ENCODE assay signal across 1 cellular context in the genomic region with DNA sequence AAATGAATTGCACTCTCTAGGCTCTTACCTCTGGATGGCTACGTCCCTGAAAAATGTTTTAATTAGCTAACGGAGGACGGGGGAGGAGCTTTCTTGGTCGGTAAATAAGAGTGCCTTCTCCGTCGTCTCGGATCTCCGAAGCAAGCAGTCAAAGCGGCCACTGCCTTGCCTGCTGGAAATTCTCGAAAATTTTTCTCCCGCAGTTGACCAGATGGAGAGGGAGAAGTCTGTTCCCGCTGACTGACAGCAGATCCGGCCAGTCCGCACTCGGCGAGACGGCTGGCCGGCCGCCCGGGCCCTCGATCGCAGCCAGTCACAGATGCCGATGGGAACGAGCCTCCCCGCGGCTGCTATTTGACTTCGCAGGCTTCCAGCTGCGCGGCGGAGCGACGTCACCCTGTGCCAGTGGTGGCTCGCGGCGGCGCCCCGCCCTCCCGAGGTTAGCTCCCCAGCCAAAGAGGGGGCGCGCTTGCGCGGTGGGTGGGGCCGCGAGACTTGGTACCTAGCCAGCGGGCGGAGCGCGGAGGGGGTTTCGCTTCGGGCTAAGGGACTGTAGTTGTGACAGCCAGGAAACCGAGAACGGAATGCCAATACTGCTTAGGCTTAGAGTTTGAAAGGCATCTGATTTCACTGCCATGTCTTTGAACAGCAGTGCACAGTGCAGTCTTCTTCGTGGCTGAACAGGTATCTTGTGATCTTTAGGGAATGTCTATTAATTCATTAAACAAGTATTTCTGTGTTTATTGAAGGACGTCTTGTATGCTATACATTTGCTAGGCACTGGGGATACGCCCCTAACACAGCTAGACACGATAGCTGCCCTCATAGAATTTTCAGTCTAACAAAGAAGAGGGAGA.
TF ChIP-seq lines count a peak whose summit lies in the region.

A gene (minus strand): TSS at position 184 of the 857 bp plus-strand sequence. CDS start 5,978 bp downstream, outside the sequence.

TF ChIP-seq in K562, 482 proteins besides CTCF, POLR2A, EP300 and RAD21 (continued from another document and continues in another):
- TF ChIP-seq POLR2H (tag; IDR thresholded peaks at IDR 0.05; ENCODE audit: low read depth) = no peak
- no peak for TF ChIP-seq CBFA2T2 (conservative IDR thresholded peaks at IDR 0.05)
- no peak for TF ChIP-seq NR2F6 (CRISPR knock-in tag; IDR thresholded peaks at IDR 0.05)
- TF ChIP-seq, protein P1, sequence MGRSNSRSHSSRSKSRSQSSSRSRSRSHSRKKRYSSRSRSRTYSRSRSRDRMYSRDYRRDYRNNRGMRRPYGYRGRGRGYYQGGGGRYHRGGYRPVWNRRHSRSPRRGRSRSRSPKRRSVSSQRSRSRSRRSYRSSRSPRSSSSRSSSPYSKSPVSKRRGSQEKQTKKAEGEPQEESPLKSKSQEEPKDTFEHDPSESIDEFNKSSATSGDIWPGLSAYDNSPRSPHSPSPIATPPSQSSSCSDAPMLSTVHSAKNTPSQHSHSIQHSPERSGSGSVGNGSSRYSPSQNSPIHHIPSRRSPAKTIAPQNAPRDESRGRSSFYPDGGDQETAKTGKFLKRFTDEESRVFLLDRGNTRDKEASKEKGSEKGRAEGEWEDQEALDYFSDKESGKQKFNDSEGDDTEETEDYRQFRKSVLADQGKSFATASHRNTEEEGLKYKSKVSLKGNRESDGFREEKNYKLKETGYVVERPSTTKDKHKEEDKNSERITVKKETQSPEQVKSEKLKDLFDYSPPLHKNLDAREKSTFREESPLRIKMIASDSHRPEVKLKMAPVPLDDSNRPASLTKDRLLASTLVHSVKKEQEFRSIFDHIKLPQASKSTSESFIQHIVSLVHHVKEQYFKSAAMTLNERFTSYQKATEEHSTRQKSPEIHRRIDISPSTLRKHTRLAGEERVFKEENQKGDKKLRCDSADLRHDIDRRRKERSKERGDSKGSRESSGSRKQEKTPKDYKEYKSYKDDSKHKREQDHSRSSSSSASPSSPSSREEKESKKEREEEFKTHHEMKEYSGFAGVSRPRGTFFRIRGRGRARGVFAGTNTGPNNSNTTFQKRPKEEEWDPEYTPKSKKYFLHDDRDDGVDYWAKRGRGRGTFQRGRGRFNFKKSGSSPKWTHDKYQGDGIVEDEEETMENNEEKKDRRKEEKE (IDR thresholded peaks at IDR 0.05; ENCODE audit: borderline replicate concordance in 1 of 2, control insufficient read depth in 1 of 2, low read depth in 2 of 2, low read length in 1 of 2) = no peak
- no peak for TF ChIP-seq EGR1 (conservative IDR thresholded peaks at IDR 0.05)
- TF ChIP-seq GTF2F1 (IDR thresholded peaks at IDR 0.05; ENCODE audit: low read depth, low read length) = no peak
- no peak for TF ChIP-seq ZNF75A (CRISPR knock-in tag; IDR thresholded peaks at IDR 0.05)
- TF ChIP-seq, protein P2, sequence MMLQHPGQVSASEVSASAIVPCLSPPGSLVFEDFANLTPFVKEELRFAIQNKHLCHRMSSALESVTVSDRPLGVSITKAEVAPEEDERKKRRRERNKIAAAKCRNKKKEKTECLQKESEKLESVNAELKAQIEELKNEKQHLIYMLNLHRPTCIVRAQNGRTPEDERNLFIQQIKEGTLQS (IDR thresholded peaks at IDR 0.05) = peak; percentile 60; the same call in 1 of the 2 replicates
- TF ChIP-seq, protein P2 (CRISPR knock-in tag; conservative IDR thresholded peaks at IDR 0.05) = no peak
- no peak for TF ChIP-seq HLTF (IDR thresholded peaks at IDR 0.05)
- TF ChIP-seq RBM25 (IDR thresholded peaks at IDR 0.05; ENCODE audit: low read depth, low read length, severe bottlenecking) = peak; percentile 99
- peak; percentile 92 for TF ChIP-seq FOS (IDR thresholded peaks at IDR 0.05; ENCODE audit: extremely low read depth, insufficient read length)
- TF ChIP-seq, protein P3, sequence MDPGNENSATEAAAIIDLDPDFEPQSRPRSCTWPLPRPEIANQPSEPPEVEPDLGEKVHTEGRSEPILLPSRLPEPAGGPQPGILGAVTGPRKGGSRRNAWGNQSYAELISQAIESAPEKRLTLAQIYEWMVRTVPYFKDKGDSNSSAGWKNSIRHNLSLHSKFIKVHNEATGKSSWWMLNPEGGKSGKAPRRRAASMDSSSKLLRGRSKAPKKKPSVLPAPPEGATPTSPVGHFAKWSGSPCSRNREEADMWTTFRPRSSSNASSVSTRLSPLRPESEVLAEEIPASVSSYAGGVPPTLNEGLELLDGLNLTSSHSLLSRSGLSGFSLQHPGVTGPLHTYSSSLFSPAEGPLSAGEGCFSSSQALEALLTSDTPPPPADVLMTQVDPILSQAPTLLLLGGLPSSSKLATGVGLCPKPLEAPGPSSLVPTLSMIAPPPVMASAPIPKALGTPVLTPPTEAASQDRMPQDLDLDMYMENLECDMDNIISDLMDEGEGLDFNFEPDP (CRISPR knock-in tag; IDR thresholded peaks at IDR 0.05) = no peak
- no peak for TF ChIP-seq MED1 (CRISPR knock-in tag; IDR thresholded peaks at IDR 0.05; ENCODE audit: borderline replicate concordance)
- TF ChIP-seq HMGN3 (IDR thresholded peaks at IDR 0.05; ENCODE audit: borderline replicate concordance, extremely low read depth, insufficient read length, low read depth, low read length) = peak; percentile 72
- TF ChIP-seq FOXP1 (CRISPR knock-in tag; IDR thresholded peaks at IDR 0.05) = no peak
- no peak for TF ChIP-seq ARHGAP35 (IDR thresholded peaks at IDR 0.05; ENCODE audit: partially characterized antibody)
- TF ChIP-seq RUNX1 (IDR thresholded peaks at IDR 0.05; ENCODE audit: low read depth) = no peak
- TF ChIP-seq RCOR1 (IDR thresholded peaks at IDR 0.05; ENCODE audit: borderline replicate concordance in 1 of 2, low read depth in 2 of 2, low read length in 2 of 2) = peak in 1 of 2 experiments; percentile 57; a peak in 1 of 4 replicates
- no peak for TF ChIP-seq ZKSCAN1 (IDR thresholded peaks at IDR 0.05; ENCODE audit: low read depth, low read length)
- no peak for TF ChIP-seq SRSF1 (IDR thresholded peaks at IDR 0.05; ENCODE audit: low read depth, low read length)
- no peak for TF ChIP-seq MXI1 (IDR thresholded peaks at IDR 0.05; ENCODE audit: low read depth, low read length)
- TF ChIP-seq ZNF121 (CRISPR knock-in tag; conservative IDR thresholded peaks at IDR 0.05) = no peak
- TF ChIP-seq HNRNPLL (IDR thresholded peaks at IDR 0.05; ENCODE audit: low read depth, low read length, poor library complexity, severe bottlenecking) = peak; percentile 38
- TF ChIP-seq SNRNP70 (optimal IDR thresholded peaks at IDR 0.05; ENCODE audit: low read depth, low read length) = no peak
- TF ChIP-seq ETV5 (CRISPR knock-in tag; IDR thresholded peaks at IDR 0.05; ENCODE audit: low read depth) = 0 out of 2 replicates have a peak, but pooled peaks have one; percentile 32
- peak; percentile 75 for TF ChIP-seq ASH1L (IDR thresholded peaks at IDR 0.05; ENCODE audit: borderline replicate concordance, low read depth, partially characterized antibody)
- TF ChIP-seq, protein P4, sequence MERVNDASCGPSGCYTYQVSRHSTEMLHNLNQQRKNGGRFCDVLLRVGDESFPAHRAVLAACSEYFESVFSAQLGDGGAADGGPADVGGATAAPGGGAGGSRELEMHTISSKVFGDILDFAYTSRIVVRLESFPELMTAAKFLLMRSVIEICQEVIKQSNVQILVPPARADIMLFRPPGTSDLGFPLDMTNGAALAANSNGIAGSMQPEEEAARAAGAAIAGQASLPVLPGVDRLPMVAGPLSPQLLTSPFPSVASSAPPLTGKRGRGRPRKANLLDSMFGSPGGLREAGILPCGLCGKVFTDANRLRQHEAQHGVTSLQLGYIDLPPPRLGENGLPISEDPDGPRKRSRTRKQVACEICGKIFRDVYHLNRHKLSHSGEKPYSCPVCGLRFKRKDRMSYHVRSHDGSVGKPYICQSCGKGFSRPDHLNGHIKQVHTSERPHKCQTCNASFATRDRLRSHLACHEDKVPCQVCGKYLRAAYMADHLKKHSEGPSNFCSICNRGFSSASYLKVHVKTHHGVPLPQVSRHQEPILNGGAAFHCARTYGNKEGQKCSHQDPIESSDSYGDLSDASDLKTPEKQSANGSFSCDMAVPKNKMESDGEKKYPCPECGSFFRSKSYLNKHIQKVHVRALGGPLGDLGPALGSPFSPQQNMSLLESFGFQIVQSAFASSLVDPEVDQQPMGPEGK (CRISPR knock-in tag; IDR thresholded peaks at IDR 0.05; ENCODE audit: borderline replicate concordance) = no peak
- TF ChIP-seq, protein P5, sequence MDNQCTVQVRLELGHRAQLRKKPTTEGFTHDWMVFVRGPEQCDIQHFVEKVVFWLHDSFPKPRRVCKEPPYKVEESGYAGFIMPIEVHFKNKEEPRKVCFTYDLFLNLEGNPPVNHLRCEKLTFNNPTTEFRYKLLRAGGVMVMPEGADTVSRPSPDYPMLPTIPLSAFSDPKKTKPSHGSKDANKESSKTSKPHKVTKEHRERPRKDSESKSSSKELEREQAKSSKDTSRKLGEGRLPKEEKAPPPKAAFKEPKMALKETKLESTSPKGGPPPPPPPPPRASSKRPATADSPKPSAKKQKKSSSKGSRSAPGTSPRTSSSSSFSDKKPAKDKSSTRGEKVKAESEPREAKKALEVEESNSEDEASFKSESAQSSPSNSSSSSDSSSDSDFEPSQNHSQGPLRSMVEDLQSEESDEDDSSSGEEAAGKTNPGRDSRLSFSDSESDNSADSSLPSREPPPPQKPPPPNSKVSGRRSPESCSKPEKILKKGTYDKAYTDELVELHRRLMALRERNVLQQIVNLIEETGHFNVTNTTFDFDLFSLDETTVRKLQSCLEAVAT (IDR thresholded peaks at IDR 0.05) = 0 out of 4 replicates have a peak, but pooled peaks of 1 of the 2 experiments have one; percentile 30
- TF ChIP-seq CREM (IDR thresholded peaks at IDR 0.05; ENCODE audit: low read depth) = peak; percentile 91
- peak; percentile 86 for TF ChIP-seq TAF9B (IDR thresholded peaks at IDR 0.05; ENCODE audit: partially characterized antibody)
- TF ChIP-seq HNRNPUL1 (IDR thresholded peaks at IDR 0.05; ENCODE audit: low read length) = no peak
- TF ChIP-seq, protein P6, sequence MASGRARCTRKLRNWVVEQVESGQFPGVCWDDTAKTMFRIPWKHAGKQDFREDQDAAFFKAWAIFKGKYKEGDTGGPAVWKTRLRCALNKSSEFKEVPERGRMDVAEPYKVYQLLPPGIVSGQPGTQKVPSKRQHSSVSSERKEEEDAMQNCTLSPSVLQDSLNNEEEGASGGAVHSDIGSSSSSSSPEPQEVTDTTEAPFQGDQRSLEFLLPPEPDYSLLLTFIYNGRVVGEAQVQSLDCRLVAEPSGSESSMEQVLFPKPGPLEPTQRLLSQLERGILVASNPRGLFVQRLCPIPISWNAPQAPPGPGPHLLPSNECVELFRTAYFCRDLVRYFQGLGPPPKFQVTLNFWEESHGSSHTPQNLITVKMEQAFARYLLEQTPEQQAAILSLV (tag; IDR thresholded peaks at IDR 0.05) = no peak
- TF ChIP-seq ZBTB8A (IDR thresholded peaks at IDR 0.05; ENCODE audit: partially characterized antibody) = no peak
- TF ChIP-seq, protein P7, sequence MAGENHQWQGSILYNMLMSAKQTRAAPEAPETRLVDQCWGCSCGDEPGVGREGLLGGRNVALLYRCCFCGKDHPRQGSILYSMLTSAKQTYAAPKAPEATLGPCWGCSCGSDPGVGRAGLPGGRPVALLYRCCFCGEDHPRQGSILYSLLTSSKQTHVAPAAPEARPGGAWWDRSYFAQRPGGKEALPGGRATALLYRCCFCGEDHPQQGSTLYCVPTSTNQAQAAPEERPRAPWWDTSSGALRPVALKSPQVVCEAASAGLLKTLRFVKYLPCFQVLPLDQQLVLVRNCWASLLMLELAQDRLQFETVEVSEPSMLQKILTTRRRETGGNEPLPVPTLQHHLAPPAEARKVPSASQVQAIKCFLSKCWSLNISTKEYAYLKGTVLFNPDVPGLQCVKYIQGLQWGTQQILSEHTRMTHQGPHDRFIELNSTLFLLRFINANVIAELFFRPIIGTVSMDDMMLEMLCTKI (IDR thresholded peaks at IDR 0.05; ENCODE audit: partially characterized antibody) = no peak
- TF ChIP-seq ZC3H11A (IDR thresholded peaks at IDR 0.05; ENCODE audit: low read depth, low read length) = no peak
- TF ChIP-seq ZNF232 (CRISPR knock-in tag; IDR thresholded peaks at IDR 0.05) = no peak
- TF ChIP-seq, protein P8, sequence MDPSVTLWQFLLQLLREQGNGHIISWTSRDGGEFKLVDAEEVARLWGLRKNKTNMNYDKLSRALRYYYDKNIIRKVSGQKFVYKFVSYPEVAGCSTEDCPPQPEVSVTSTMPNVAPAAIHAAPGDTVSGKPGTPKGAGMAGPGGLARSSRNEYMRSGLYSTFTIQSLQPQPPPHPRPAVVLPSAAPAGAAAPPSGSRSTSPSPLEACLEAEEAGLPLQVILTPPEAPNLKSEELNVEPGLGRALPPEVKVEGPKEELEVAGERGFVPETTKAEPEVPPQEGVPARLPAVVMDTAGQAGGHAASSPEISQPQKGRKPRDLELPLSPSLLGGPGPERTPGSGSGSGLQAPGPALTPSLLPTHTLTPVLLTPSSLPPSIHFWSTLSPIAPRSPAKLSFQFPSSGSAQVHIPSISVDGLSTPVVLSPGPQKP (CRISPR knock-in tag; IDR thresholded peaks at IDR 0.05) = no peak
- peak; percentile 96 for TF ChIP-seq NFIC (IDR thresholded peaks at IDR 0.05)
- TF ChIP-seq PURB (CRISPR knock-in tag; IDR thresholded peaks at IDR 0.05; ENCODE audit: low read depth) = no peak
- TF ChIP-seq HDGF (IDR thresholded peaks at IDR 0.05) = no peak
- peak; percentile 35; the same call in 1 of the 2 replicates for TF ChIP-seq GABPA (tag; conservative IDR thresholded peaks at IDR 0.05; ENCODE audit: low read depth)
- TF ChIP-seq, protein P9, sequence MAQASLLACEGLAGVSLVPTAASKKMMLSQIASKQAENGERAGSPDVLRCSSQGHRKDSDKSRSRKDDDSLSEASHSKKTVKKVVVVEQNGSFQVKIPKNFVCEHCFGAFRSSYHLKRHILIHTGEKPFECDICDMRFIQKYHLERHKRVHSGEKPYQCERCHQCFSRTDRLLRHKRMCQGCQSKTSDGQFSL (CRISPR knock-in tag; IDR thresholded peaks at IDR 0.05) = no peak
- TF ChIP-seq, protein P9 (tag; IDR thresholded peaks at IDR 0.05) = no peak
- peak; percentile 59; the same call in 1 of the 2 replicates for TF ChIP-seq SUPT5H (IDR thresholded peaks at IDR 0.05)
- TF ChIP-seq, protein P10, sequence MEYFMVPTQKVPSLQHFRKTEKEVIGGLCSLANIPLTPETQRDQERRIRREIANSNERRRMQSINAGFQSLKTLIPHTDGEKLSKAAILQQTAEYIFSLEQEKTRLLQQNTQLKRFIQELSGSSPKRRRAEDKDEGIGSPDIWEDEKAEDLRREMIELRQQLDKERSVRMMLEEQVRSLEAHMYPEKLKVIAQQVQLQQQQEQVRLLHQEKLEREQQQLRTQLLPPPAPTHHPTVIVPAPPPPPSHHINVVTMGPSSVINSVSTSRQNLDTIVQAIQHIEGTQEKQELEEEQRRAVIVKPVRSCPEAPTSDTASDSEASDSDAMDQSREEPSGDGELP (CRISPR knock-in tag; IDR thresholded peaks at IDR 0.05; ENCODE audit: borderline replicate concordance) = peak; percentile 99
- no peak for TF ChIP-seq ZC3H4 (CRISPR knock-in tag; IDR thresholded peaks at IDR 0.05; ENCODE audit: borderline replicate concordance)
- no peak for TF ChIP-seq RFX7 (CRISPR knock-in tag; IDR thresholded peaks at IDR 0.05)
- no peak for TF ChIP-seq ZNF644 (tag; IDR thresholded peaks at IDR 0.05; ENCODE audit: low read depth)
- peak; percentile 48 for TF ChIP-seq BHLHE40 (IDR thresholded peaks at IDR 0.05; ENCODE audit: low read length)
- TF ChIP-seq ZKSCAN8 (CRISPR knock-in tag; IDR thresholded peaks at IDR 0.05) = no peak
- no peak for TF ChIP-seq ZNF717 (CRISPR knock-in tag; IDR thresholded peaks at IDR 0.05)
